38 cellular contexts compared by ENCODE assay signal in genomic region chr14:95761436-95761835, GRCh38. TPM values are rescaled to one million over a fixed set of nuclear protein-coding genes. Genes with fewer than 3 reads are reported as not detected.
"Had no signal": no experiment of that assay in that cellular context is flagged by ENCODE, and none has a peak within 500 bp of the region (broad histone marks: within the 10 kb centered on the region; RNA-seq: fewer than 3 reads in every experiment).

No MANE protein-coding gene starts in this region.

- H2AFZ ChIP-seq: hepatocyte had no signal

- H3K36me3 ChIP-seq: ascending aorta, breast epithelium, cardiac muscle cell, colonic mucosa, esophagus squamous epithelium, gastroesophageal sphincter, heart right ventricle had no signal

- H3K4me3 ChIP-seq: ascending aorta, breast epithelium, cardiac muscle cell, colonic mucosa, esophagus squamous epithelium, gastroesophageal sphincter, heart right ventricle, hepatocyte had no signal

- H3K4me2 ChIP-seq: hepatocyte had no signal

- DNase-seq: activated CD4-positive, alpha-beta memory T cell treated with anti-CD3 and anti-CD28 coated beads for 36 hours; activated CD4-positive, alpha-beta T cell treated with anti-CD3 and anti-CD28 coated beads for 36 hours; activated CD4-positive, alpha-beta T cell treated with anti-CD3 and anti-CD28 coated beads, Interleukin-2, amount 10 ng/mL, durations not matched to agents 24 days and 14 days; activated CD4-positive, CD25-positive, alpha-beta regulatory T cell; activated CD4-positive, CD25-positive, alpha-beta regulatory T cell treated with anti-CD3 and anti-CD28 coated beads, Interleukin-2, amount 50 U/mL, for 72 hours; activated CD8-positive, alpha-beta memory T cell treated with anti-CD3 and anti-CD28 coated beads, Interleukin-2, amount 10 ng/mL, durations not matched to agents 7 days and 5 days; activated CD8-positive, alpha-beta memory T cell treated with anti-CD3 and anti-CD28 coated beads, Interleukin-2, amount 50 U/mL, for 4 hours; activated CD8-positive, alpha-beta T cell treated with anti-CD3 and anti-CD28 coated beads, Interleukin-2, amount 10 ng/mL, durations not matched to agents 7 days and 5 days; activated gamma-delta T cell; activated naive CD4-positive, alpha-beta T cell; activated naive CD4-positive, alpha-beta T cell treated with anti-CD3 and anti-CD28 coated beads, Interleukin-2, amount 10 ng/mL, durations not matched to agents 7 days and 5 days; activated naive CD8-positive, alpha-beta T cell treated with anti-CD3 and anti-CD28 coated beads, Interleukin-2, amount 10 ng/mL, durations not matched to agents 7 days and 5 days; activated T-cell treated with anti-CD3 and anti-CD28 coated beads, Interleukin-2, amount 50 U/mL, for 1 hour; activated T-cell treated with anti-CD3 and anti-CD28 coated beads, Interleukin-2, amount 50 U/mL, for 48 hours; central memory CD4-positive, alpha-beta T cell; cerebellar nuclear complex; colonic mucosa; effector CD8-positive, alpha-beta T cell; erythroblast; esophagus squamous epithelium; foreskin melanocyte; heart right ventricle; T-helper 17 cell; T1000 had no signal

- H3K4me1 Mint-ChIP-seq: activated CD4-positive, alpha-beta T cell treated with anti-CD3 and anti-CD28 coated beads for 36 hours; activated CD4-positive, alpha-beta T cell treated with anti-CD3 and anti-CD28 coated beads, Interleukin-2, amount 10 ng/mL, durations not matched to agents 24 days and 14 days; activated CD8-positive, alpha-beta memory T cell treated with anti-CD3 and anti-CD28 coated beads, Interleukin-2, amount 10 ng/mL, durations not matched to agents 7 days and 5 days; activated naive CD4-positive, alpha-beta T cell treated with anti-CD3 and anti-CD28 coated beads, Interleukin-2, amount 10 ng/mL, durations not matched to agents 7 days and 5 days; activated naive CD8-positive, alpha-beta T cell treated with anti-CD3 and anti-CD28 coated beads, Interleukin-2, amount 10 ng/mL, durations not matched to agents 7 days and 5 days; brain; T-helper 17 cell had no signal

- H3K9me3 ChIP-seq: ascending aorta, breast epithelium, colonic mucosa, esophagus squamous epithelium, gastroesophageal sphincter, heart right ventricle had no signal

- H3K79me2 ChIP-seq: hepatocyte had no signal

- H3K4me3 Mint-ChIP-seq: activated CD4-positive, alpha-beta memory T cell treated with anti-CD3 and anti-CD28 coated beads for 36 hours; activated CD4-positive, alpha-beta T cell treated with anti-CD3 and anti-CD28 coated beads for 36 hours; activated CD4-positive, alpha-beta T cell treated with anti-CD3 and anti-CD28 coated beads, Interleukin-2, amount 10 ng/mL, durations not matched to agents 24 days and 14 days; activated CD8-positive, alpha-beta memory T cell treated with anti-CD3 and anti-CD28 coated beads, Interleukin-2, amount 10 ng/mL, durations not matched to agents 7 days and 5 days; activated CD8-positive, alpha-beta T cell treated with anti-CD3 and anti-CD28 coated beads, Interleukin-2, amount 10 ng/mL, durations not matched to agents 7 days and 5 days; activated naive CD4-positive, alpha-beta T cell treated with anti-CD3 and anti-CD28 coated beads, Interleukin-2, amount 10 ng/mL, durations not matched to agents 7 days and 5 days; activated naive CD8-positive, alpha-beta T cell treated with anti-CD3 and anti-CD28 coated beads, Interleukin-2, amount 10 ng/mL, durations not matched to agents 7 days and 5 days; activated T-helper 1 cell treated with anti-CD3 and anti-CD28 coated beads, Interleukin-12 subunit alpha, Interleukin-12 subunit beta, Interleukin-2, Interleukin-4 antibody, amounts not matched to agents 30 ng/mL and 10 ng/mL and 1 ng/mL, durations not matched to agents 14 hours and 24 hours and 36 hours; brain; T-helper 17 cell; T-helper 2 cell treated with Interferon-gamma antibody and Interleukin-4, amounts not matched to agents 5 μg/mL and 100 μg/mL, for 36 hours had no signal

- ATAC-seq: activated CD4-positive, alpha-beta T cell treated with anti-CD3 and anti-CD28 coated beads for 36 hours; activated CD8-positive, alpha-beta memory T cell treated with anti-CD3 and anti-CD28 coated beads, Interleukin-2, amount 10 ng/mL, durations not matched to agents 7 days and 5 days; activated CD8-positive, alpha-beta T cell treated with anti-CD3 and anti-CD28 coated beads, Interleukin-2, amount 10 ng/mL, durations not matched to agents 7 days and 5 days; activated naive CD4-positive, alpha-beta T cell treated with anti-CD3 and anti-CD28 coated beads, Interleukin-2, amount 50 U/mL, for 72 hours; gastroesophageal sphincter; heart right ventricle; T-helper 17 cell had no signal

- H3K36me3 Mint-ChIP-seq: activated CD4-positive, alpha-beta memory T cell treated with anti-CD3 and anti-CD28 coated beads for 36 hours; activated CD8-positive, alpha-beta memory T cell treated with anti-CD3 and anti-CD28 coated beads, Interleukin-2, amount 10 ng/mL, durations not matched to agents 7 days and 5 days; activated naive CD4-positive, alpha-beta T cell treated with anti-CD3 and anti-CD28 coated beads, Interleukin-2, amount 10 ng/mL, durations not matched to agents 7 days and 5 days; activated naive CD8-positive, alpha-beta T cell treated with anti-CD3 and anti-CD28 coated beads, Interleukin-2, amount 10 ng/mL, durations not matched to agents 7 days and 5 days; brain had no signal

- H3K27me3 ChIP-seq: ascending aorta, colonic mucosa had no signal

- H3K27ac Mint-ChIP-seq: activated CD4-positive, alpha-beta memory T cell treated with anti-CD3 and anti-CD28 coated beads for 36 hours; activated CD4-positive, alpha-beta T cell treated with anti-CD3 and anti-CD28 coated beads for 36 hours; activated CD4-positive, alpha-beta T cell treated with anti-CD3 and anti-CD28 coated beads, Interleukin-2, amount 10 ng/mL, durations not matched to agents 24 days and 14 days; activated CD8-positive, alpha-beta memory T cell treated with anti-CD3 and anti-CD28 coated beads, Interleukin-2, amount 10 ng/mL, durations not matched to agents 7 days and 5 days; activated CD8-positive, alpha-beta T cell treated with anti-CD3 and anti-CD28 coated beads, Interleukin-2, amount 10 ng/mL, durations not matched to agents 7 days and 5 days; activated naive CD4-positive, alpha-beta T cell treated with anti-CD3 and anti-CD28 coated beads, Interleukin-2, amount 10 ng/mL, durations not matched to agents 7 days and 5 days; activated naive CD4-positive, alpha-beta T cell treated with anti-CD3 and anti-CD28 coated beads, Interleukin-2, amount 50 U/mL, for 72 hours; activated naive CD8-positive, alpha-beta T cell treated with anti-CD3 and anti-CD28 coated beads, Interleukin-2, amount 10 ng/mL, durations not matched to agents 7 days and 5 days; activated T-helper 1 cell treated with anti-CD3 and anti-CD28 coated beads, Interleukin-12 subunit alpha, Interleukin-12 subunit beta, Interleukin-2, Interleukin-4 antibody, amounts not matched to agents 30 ng/mL and 10 ng/mL and 1 ng/mL, durations not matched to agents 14 hours and 24 hours and 36 hours; brain; T-helper 17 cell; T-helper 2 cell treated with Interferon-gamma antibody and Interleukin-4, amounts not matched to agents 5 μg/mL and 100 μg/mL, for 36 hours had no signal

- H3K9me3 Mint-ChIP-seq: activated CD4-positive, alpha-beta memory T cell treated with anti-CD3 and anti-CD28 coated beads for 36 hours; activated CD4-positive, alpha-beta T cell treated with anti-CD3 and anti-CD28 coated beads, Interleukin-2, amount 10 ng/mL, durations not matched to agents 24 days and 14 days; activated naive CD4-positive, alpha-beta T cell treated with anti-CD3 and anti-CD28 coated beads, Interleukin-2, amount 10 ng/mL, durations not matched to agents 7 days and 5 days; activated naive CD4-positive, alpha-beta T cell treated with anti-CD3 and anti-CD28 coated beads, Interleukin-2, amount 50 U/mL, for 72 hours; activated naive CD8-positive, alpha-beta T cell treated with anti-CD3 and anti-CD28 coated beads, Interleukin-2, amount 10 ng/mL, durations not matched to agents 7 days and 5 days; activated T-helper 1 cell treated with anti-CD3 and anti-CD28 coated beads, Interleukin-12 subunit alpha, Interleukin-12 subunit beta, Interleukin-2, Interleukin-4 antibody, amounts not matched to agents 30 ng/mL and 10 ng/mL and 1 ng/mL, durations not matched to agents 14 hours and 24 hours and 36 hours; brain; T-helper 2 cell treated with Interferon-gamma antibody and Interleukin-4, amounts not matched to agents 5 μg/mL and 100 μg/mL, for 36 hours had no signal

- H3K4me1 ChIP-seq: ascending aorta, breast epithelium, colonic mucosa, esophagus squamous epithelium, gastroesophageal sphincter, heart right ventricle had no signal

RNA-seq across cellular contexts. Expression of gene TCL1A, which starts 47.5 kb away (rescaled TPM):
- total RNA-seq: activated CD4-positive, alpha-beta memory T cell treated with anti-CD3 and anti-CD28 coated beads for 36 hours; activated CD4-positive, alpha-beta T cell treated with anti-CD3 and anti-CD28 coated beads for 36 hours; activated CD4-positive, alpha-beta T cell treated with anti-CD3 and anti-CD28 coated beads, Interleukin-2, amount 10 ng/mL, durations not matched to agents 24 days and 14 days; activated CD8-positive, alpha-beta memory T cell treated with anti-CD3 and anti-CD28 coated beads for 36 hours; activated CD8-positive, alpha-beta memory T cell treated with anti-CD3 and anti-CD28 coated beads, Interleukin-2, amount 10 ng/mL, durations not matched to agents 7 days and 5 days; activated CD8-positive, alpha-beta T cell treated with anti-CD3 and anti-CD28 coated beads, Interleukin-2, amount 10 ng/mL, durations not matched to agents 7 days and 5 days; activated naive CD4-positive, alpha-beta T cell treated with anti-CD3 and anti-CD28 coated beads, Interleukin-2, amount 50 U/mL, for 72 hours; activated T-helper 1 cell treated with anti-CD3 and anti-CD28 coated beads, Interleukin-12 subunit alpha, Interleukin-12 subunit beta, Interleukin-2, Interleukin-4 antibody, amounts not matched to agents 30 ng/mL and 10 ng/mL and 1 ng/mL, durations not matched to agents 14 hours and 24 hours and 36 hours; ascending aorta; breast epithelium; cardiac muscle cell; dermis microvascular lymphatic vessel endothelial cell; esophagus squamous epithelium; fibroblast of lung; fibroblast of villous mesenchyme; gastroesophageal sphincter; glomerular endothelial cell; hepatocyte had no signal
